16 cellular contexts compared by ENCODE assay signal in genomic region chr12:127930122-127930521, GRCh38.
DNase-seq lines count a peak whose midpoint lies in the region; ATAC-seq, FAIRE-seq and TF ChIP-seq lines count a peak whose summit lies in the region.
"Had no signal": no experiment of that assay in that cellular context is flagged by ENCODE, and none has a peak within 500 bp of the region (broad histone marks: within the 10 kb centered on the region; RNA-seq: fewer than 3 reads in every experiment).

No MANE protein-coding gene starts in this region.

- no peak overlapping the region for H3K14ac ChIP-seq in neuronal stem cell (ENCODE audit: low read length)

- no peaks in the 10 kb centered on the region for H3K27me3 ChIP-seq in PC-3 (ENCODE audit: low read length)
- no peaks in the 10 kb centered on the region for H3K27me3 ChIP-seq in neuronal stem cell (ENCODE audit: control insufficient read depth in 3 of 3, insufficient read depth in 3 of 3, low read depth in 1 of 3, low read length in 3 of 3)
- no peaks in the 10 kb centered on the region for H3K27me3 ChIP-seq in thyroid gland
- H3K27me3 ChIP-seq: BLaER1 had no signal

- H3K36me3 ChIP-seq in PC-3 (ENCODE audit: low read depth, low read length) (no peaks in the 10 kb centered on the region), neuronal stem cell (replicated peaks in 1 of 2; ENCODE audit: control insufficient read depth in 2 of 2, insufficient read depth in 2 of 2, low read length in 2 of 2) (no peaks in the 10 kb centered on the region), thyroid gland (no peaks in the 10 kb centered on the region)
- H3K36me3 ChIP-seq: BLaER1 had no signal

- H2AK5ac ChIP-seq in neuronal stem cell (ENCODE audit: low read depth, low read length) = no peak overlapping the region

- H3K4me1 ChIP-seq in PC-3 (ENCODE audit: insufficient read depth, low read length) (peaks cover 51% of the 10 kb centered on the region), neuronal stem cell (ENCODE audit: control insufficient read depth in 2 of 2, insufficient read depth in 1 of 2, low read depth in 1 of 2, low read length in 2 of 2) (no peaks in the 10 kb centered on the region), thyroid gland (no peaks in the 10 kb centered on the region)

- TF ChIP-seq CTCF in PC-3 (conservative IDR thresholded peaks at IDR 0.05; ENCODE audit: low read depth, low read length) (no peak), thyroid gland (IDR thresholded peaks at IDR 0.05) (no peak)

- no peak for ATAC-seq in PC-3

- CTCF ChIA-PET in PC-3 (lab: Charles Lee) = no interaction called here

- H3K9me2 ChIP-seq in PC-3 (replicated peaks; ENCODE audit: low read length) = no peaks in the 10 kb centered on the region

- no peak for FAIRE-seq in GM12891 (lab: Jason Lieb, UNC)
- FAIRE-seq: HTR-8/SVneo had no signal

- POLR2A ChIA-PET in PC-3 (lab: Charles Lee; ENCODE audit: unreplicated experiment) = no interaction called here

- H3K23ac ChIP-seq in neuronal stem cell (ENCODE audit: low read depth, low read length, poor library complexity) = no peak overlapping the region

- BruUV-seq in PC-3 (replicated peaks; lab: Mats Ljungman, UMichigan) = no TSS peak

- H2BK5ac ChIP-seq in neuronal stem cell (ENCODE audit: low read length) = no peak overlapping the region

- H2BK12ac ChIP-seq in neuronal stem cell (ENCODE audit: low read length) = no peak overlapping the region

- H3K4me2 ChIP-seq in PC-3 (ENCODE audit: low read length) (no peak overlapping the region), neuronal stem cell (ENCODE audit: insufficient read depth, low read length, poor library complexity, severe bottlenecking) (no peak overlapping the region)
- H3K4me2 ChIP-seq: BLaER1 had no signal

- peak overlapping the region; percentile 3 for H3K18ac ChIP-seq in neuronal stem cell (ENCODE audit: low read length)

- H4K8ac ChIP-seq in neuronal stem cell (ENCODE audit: low read depth, low read length) = no peak overlapping the region

- no peaks in the 10 kb centered on the region for H4K20me1 ChIP-seq in PC-3 (ENCODE audit: low read length)
- H4K20me1 ChIP-seq: BLaER1 had no signal

- H3K9ac ChIP-seq in PC-3 (ENCODE audit: low read length) = no peak overlapping the region; the same call in 1 of the 2 replicates
- no peak overlapping the region for H3K9ac ChIP-seq in neuronal stem cell (ENCODE audit: low read depth, low read length, poor library complexity)
- H3K9ac ChIP-seq: BLaER1 had no signal

- H4K91ac ChIP-seq in neuronal stem cell (ENCODE audit: low read depth, low read length, poor library complexity) = no peak overlapping the region

- H3K27ac ChIP-seq in PC-3 (ENCODE audit: low read length) (peak overlapping the region; percentile 91), cingulate gyrus (ENCODE audit: low read depth, low read length) (peak overlapping the region; percentile 14), neuronal stem cell (replicated peaks; ENCODE audit: low read length) (no peak overlapping the region), thyroid gland (no peak overlapping the region)
- H3K27ac ChIP-seq: BLaER1 had no signal

- no peak overlapping the region for H3K4ac ChIP-seq in neuronal stem cell (ENCODE audit: low read length)

- H2AFZ ChIP-seq in PC-3 (ENCODE audit: low read length) (no peak overlapping the region), neuronal stem cell (ENCODE audit: low read length) (no peak overlapping the region)

- TF ChIP-seq POLR2A in thyroid gland (IDR thresholded peaks at IDR 0.05) (no peak), GM12891 (IDR thresholded peaks at IDR 0.05; ENCODE audit: low read depth, low read length) (no peak)

- no peak overlapping the region for H2BK15ac ChIP-seq in neuronal stem cell (ENCODE audit: low read length)

- no peaks in the 10 kb centered on the region for H3K9me3 ChIP-seq in PC-3 (ENCODE audit: low read length)
- H3K9me3 ChIP-seq in neuronal stem cell (replicated peaks in 1 of 2; ENCODE audit: control insufficient read depth in 2 of 2, insufficient read depth in 1 of 2, low read depth in 1 of 2, low read length in 2 of 2) = no peaks in the 10 kb centered on the region
- H3K9me3 ChIP-seq in thyroid gland = no peaks in the 10 kb centered on the region

- no peaks in the 10 kb centered on the region for H3K79me1 ChIP-seq in neuronal stem cell (ENCODE audit: low read depth, low read length)

- H2BK120ac ChIP-seq in neuronal stem cell (ENCODE audit: low read depth, low read length) = no peak overlapping the region

- H3K4me3 ChIP-seq in PC-3 (ENCODE audit: low read length) (no peak overlapping the region), neuronal stem cell (ENCODE audit: low read length in 2 of 2) (no peak overlapping the region), thyroid gland (replicated peaks in 1 of 3) (no peak overlapping the region)
- H3K4me3 ChIP-seq: BLaER1 had no signal

- intact Hi-C loops in PC-3 (cut with micrococcal nuclease) = no loop called here
- intact Hi-C loops in thyroid gland (cut with DNase I) = loop anchor here (5.0 kb wide), 1 partner anchor 163 kb away; no protein-coding TSS in a partner anchor

- H3F3A ChIP-seq in PC-3 (ENCODE audit: low read length, unreplicated experiment) = no peaks in the 10 kb centered on the region

- no CpG with 5 or more reads among the region's 5 CpGs for WGBS in neuronal stem cell (ENCODE audit: extremely low coverage in 2 of 2, insufficient read length in 2 of 2, insufficient replicate concordance in 1 of 2), 2 donors
- WGBS in thyroid gland, 2 donors = 35 to 72% methylated on average over 4 to 5 of the region's 5 CpGs

- H3K79me2 ChIP-seq in PC-3 (ENCODE audit: low read length) = no peaks in the 10 kb centered on the region

- DNase-seq in PC-3 = no peak
- DNase-seq in neuronal stem cell (ENCODE audit: low spot score) = no peak
- peak; percentile 2 to 3 for DNase-seq in thyroid gland
- DNase-seq in stimulated activated CD4-positive, alpha-beta T cell treated with anti-CD3 and anti-CD28 coated beads, Interleukin-2, amount 100 ng/mL, for 24 hours = no peak
- DNase-seq in GM12891 (ENCODE audit: insufficient read length, low spot score) = no peak
- DNase-seq in Kasumi-1 (lab: John Stamatoyannopoulos, UW) = no peak
- DNase-seq: 8988T; AML-193; CD4-positive, CD25-positive, alpha-beta regulatory T cell; DMS53; GF-D8; HCEC 1CT; HFFc6 had no signal

TF ChIP-seq in GM12891, 5 proteins besides CTCF, POLR2A, EP300 and RAD21:
- TF ChIP-seq POLR2AphosphoS5 (IDR thresholded peaks at IDR 0.05; ENCODE audit: low read depth, low read length) (no peak), POU2F2 (IDR thresholded peaks at IDR 0.05; ENCODE audit: low read depth, low read length) (no peak), PAX5 (IDR thresholded peaks at IDR 0.05; ENCODE audit: insufficient read depth, low read length, severe bottlenecking) (no peak), TAF1 (IDR thresholded peaks at IDR 0.05; ENCODE audit: low read depth, low read length) (no peak), SPI1 (IDR thresholded peaks at IDR 0.05; ENCODE audit: low read depth, low read length) (no peak)

Comparison
In these comparisons a context has a peak if more than half of its experiments do, and no peak if none do; other contexts are left out.
1. DNase-seq: peak in thyroid gland (2 of 2); none in PC-3 (single experiment), neuronal stem cell (single experiment), stimulated activated CD4-positive, alpha-beta T cell treated with anti-CD3 and anti-CD28 coated beads, Interleukin-2, amount 100 ng/mL, for 24 hours (0 of 2), GM12891 (single experiment) and Kasumi-1 (0 of 2).
2. H3K27ac ChIP-seq: peak in PC-3 (single experiment) and cingulate gyrus (single experiment); none in neuronal stem cell (single experiment) and thyroid gland (0 of 3).